ENCODE assay signal across 8 cellular contexts in genomic region chr17:48944519-48945260, GRCh38. TPM values are rescaled to one million over a fixed set of nuclear protein-coding genes. Genes with fewer than 3 reads are reported as not detected.
DNase-seq lines count a peak whose midpoint lies in the region; ATAC-seq lines count a peak whose summit lies in the region.

TSS of gene SNF8 (minus strand) at chr17:48944842. CDS start at chr17:48944734, 108 bp downstream.

- H3K4me3 ChIP-seq in endocrine pancreas (ENCODE audit: control insufficient read depth, insufficient read depth, low read length): peak within 1 kb of the TSS; percentile 66
- peak within 1 kb of the TSS; percentile 95 for H3K4me3 ChIP-seq in mesendoderm (ENCODE audit: low read length)

- no peaks in the 10 kb centered on the region for H3K27me3 Mint-ChIP-seq in activated CD8-positive, alpha-beta memory T cell treated with anti-CD3 and anti-CD28 coated beads, Interleukin-2, amount 10 ng/mL, durations not matched to agents 7 days and 5 days

- H3K36me3 ChIP-seq in endocrine pancreas (ENCODE audit: control insufficient read depth, insufficient read depth, low read length): no peaks in the 10 kb centered on the region
- peaks cover 2% of the 10 kb centered on the region for H3K36me3 ChIP-seq in mesendoderm (ENCODE audit: control insufficient read depth, insufficient read depth, low read length)

- peak within 1 kb of the TSS; percentile 86 for H3K4ac ChIP-seq in mesendoderm (ENCODE audit: low read depth, low read length)

- peaks cover 2% of the 10 kb centered on the region for H3K79me1 ChIP-seq in mesendoderm (ENCODE audit: low read length)

- H3K36me3 Mint-ChIP-seq in activated CD8-positive, alpha-beta memory T cell treated with anti-CD3 and anti-CD28 coated beads, Interleukin-2, amount 10 ng/mL, durations not matched to agents 7 days and 5 days: peaks cover 6% of the 10 kb centered on the region

- CTCF ChIA-PET in activated CD8-positive, alpha-beta memory T cell treated with anti-CD3 and anti-CD28 coated beads, Interleukin-2, amount 10 ng/mL, durations not matched to agents 7 days and 5 days (lab: Charles Lee): interaction anchor here (0.7 to 2.2 kb wide), 9 partner anchors 12 to 141 kb away, joined by 3 to 7 read pairs (median 3); no protein-coding TSS in a partner anchor

- no CpG with 5 or more reads among the region's 55 CpGs for WGBS in mesendoderm (ENCODE audit: extremely low coverage, insufficient coverage, low lambda C conversion rate)

- peak within 1 kb of the TSS; percentile 84 for H2AK5ac ChIP-seq in mesendoderm (ENCODE audit: low read length)

- H3K4me1 Mint-ChIP-seq in activated CD8-positive, alpha-beta memory T cell treated with anti-CD3 and anti-CD28 coated beads, Interleukin-2, amount 10 ng/mL, durations not matched to agents 7 days and 5 days: peaks cover 20% of the 10 kb centered on the region

- peaks cover 13% of the 10 kb centered on the region for H3K79me2 ChIP-seq in mesendoderm (ENCODE audit: control insufficient read depth, insufficient read depth, low read length)

- peak within 1 kb of the TSS; percentile 44 for H2BK5ac ChIP-seq in mesendoderm (ENCODE audit: low read length)

- H3K9me3 Mint-ChIP-seq in activated CD8-positive, alpha-beta memory T cell treated with anti-CD3 and anti-CD28 coated beads, Interleukin-2, amount 10 ng/mL, durations not matched to agents 7 days and 5 days (ENCODE audit: low read depth): no peaks in the 10 kb centered on the region

- no peak within 1 kb of the TSS for H3K23ac ChIP-seq in mesendoderm (ENCODE audit: low read length)

- peak within 1 kb of the TSS; percentile 79 for H3K4me2 ChIP-seq in mesendoderm (ENCODE audit: low read length)

- peak within 1 kb of the TSS; percentile 44 for H4K8ac ChIP-seq in mesendoderm (ENCODE audit: low read depth, low read length)

- no peaks in the 10 kb centered on the region for H3K4me1 ChIP-seq in endocrine pancreas (ENCODE audit: control insufficient read depth, insufficient read depth, low read length)
- no peaks in the 10 kb centered on the region for H3K4me1 ChIP-seq in mesendoderm (ENCODE audit: control insufficient read depth, low read depth, low read length)

- peak within 1 kb of the TSS; percentile 4 for H3K9ac ChIP-seq in endocrine pancreas (ENCODE audit: control insufficient read depth, insufficient read depth, low read length)
- H3K9ac ChIP-seq in mesendoderm (ENCODE audit: low read length): peak within 1 kb of the TSS; percentile 76

- H3K56ac ChIP-seq in mesendoderm (ENCODE audit: low read length): peak within 1 kb of the TSS; percentile 94

- H4K5ac ChIP-seq in mesendoderm (ENCODE audit: low read length): peak within 1 kb of the TSS; percentile 75

- DNase-seq in COLO668 (lab: John Stamatoyannopoulos, UW; ENCODE audit: unreplicated experiment): peak; percentile 90
- DNase-seq in HUDEP-2 (lab: John Stamatoyannopoulos, UW; ENCODE audit: unreplicated experiment in 76 of 76): peak in 75 of 76 experiments; percentile 21 to 94 (median 80)
- peak; percentile 84 for DNase-seq in NOMO-1 treated with dmso at 0.1 percent for 144 hours (lab: John Stamatoyannopoulos, UW; ENCODE audit: unreplicated experiment)
- peak; percentile 97 for DNase-seq in activated CD8-positive, alpha-beta memory T cell treated with anti-CD3 and anti-CD28 coated beads, Interleukin-2, amount 10 ng/mL, durations not matched to agents 7 days and 5 days
- peak; percentile 97 for DNase-seq in mesendoderm
- peak; percentile 89 for DNase-seq in stimulated activated CD8-positive, alpha-beta memory T cell treated with anti-CD3 and anti-CD28 coated beads, Interleukin-12 subunit alpha, Interleukin-12 subunit beta, amount 100 ng/mL, for 4 hours (ENCODE audit: low read depth)

- H3K4me3 Mint-ChIP-seq in activated CD8-positive, alpha-beta memory T cell treated with anti-CD3 and anti-CD28 coated beads, Interleukin-2, amount 10 ng/mL, durations not matched to agents 7 days and 5 days: peak within 1 kb of the TSS; percentile 92

- H3K18ac ChIP-seq in mesendoderm (ENCODE audit: low read length): peak within 1 kb of the TSS; percentile 23

- no peaks in the 10 kb centered on the region for H3K9me3 ChIP-seq in endocrine pancreas (ENCODE audit: control insufficient read depth, low read length)

- H2BK120ac ChIP-seq in mesendoderm (ENCODE audit: low read depth, low read length): peak within 1 kb of the TSS; percentile 1

- peak within 1 kb of the TSS; percentile 76 for H3K27ac ChIP-seq in mesendoderm (ENCODE audit: low read depth, low read length)

- H3K27me3 ChIP-seq in endocrine pancreas (ENCODE audit: control insufficient read depth, insufficient read depth, low read length): peaks cover 3% of the 10 kb centered on the region
- no peaks in the 10 kb centered on the region for H3K27me3 ChIP-seq in mesendoderm (ENCODE audit: insufficient read depth, low read length, poor library complexity)

- H3K27ac Mint-ChIP-seq in activated CD8-positive, alpha-beta memory T cell treated with anti-CD3 and anti-CD28 coated beads, Interleukin-2, amount 10 ng/mL, durations not matched to agents 7 days and 5 days: peak within 1 kb of the TSS; percentile 99

- H2BK15ac ChIP-seq in mesendoderm (replicated peaks; ENCODE audit: low read depth): no peak within 1 kb of the TSS

- peak; percentile 69 for ATAC-seq in GM21367 (IDR thresholded peaks at IDR 0.05; ENCODE audit: unreplicated experiment)
- peak; percentile 98 for ATAC-seq in activated CD8-positive, alpha-beta memory T cell treated with anti-CD3 and anti-CD28 coated beads, Interleukin-2, amount 10 ng/mL, durations not matched to agents 7 days and 5 days

RNA-seq across cellular contexts. Expression of gene SNF8, which starts in this region (rescaled TPM):
- total RNA-seq in activated CD8-positive, alpha-beta memory T cell treated with anti-CD3 and anti-CD28 coated beads, Interleukin-2, amount 10 ng/mL, durations not matched to agents 7 days and 5 days: 100 to 1,000 TPM; 125 to 127 TPM
- 115 TPM for polyA plus RNA-seq in mesendoderm (2013, experiment 1 of 2)
- polyA plus RNA-seq in mesendoderm (2013, experiment 2 of 2): 113 TPM

Comparison
In these comparisons a context has a peak if more than half of its experiments do, and no peak if none do; other contexts are left out.
1. Peak in every context shown above with its lines: DNase-seq, ATAC-seq, H3K4me3 ChIP-seq and H3K27ac ChIP-seq.